ENCODE assay signal across 13 cellular contexts in the genomic region with DNA sequence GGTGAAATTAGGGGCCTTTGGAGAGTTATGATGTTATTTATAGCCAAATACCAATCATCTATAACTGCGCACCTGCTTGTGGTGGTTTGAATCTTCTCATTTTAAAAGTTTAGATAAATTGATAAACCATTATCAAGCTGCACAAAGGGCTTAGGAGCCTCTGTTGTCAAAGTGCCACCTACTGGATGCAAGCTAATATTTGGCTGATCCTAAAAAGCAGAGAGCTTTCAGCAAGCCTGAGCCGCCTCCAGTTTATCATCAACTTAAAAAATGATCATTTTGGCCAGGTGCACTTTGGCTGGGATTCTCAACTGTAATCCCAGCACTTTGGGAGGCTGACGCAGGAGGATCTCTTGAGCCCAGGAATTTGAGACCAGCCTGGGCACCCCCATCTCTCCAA. TPM values are rescaled to one million over a fixed set of nuclear protein-coding genes. Genes with fewer than 3 reads are reported as not detected.
DNase-seq lines count a peak whose midpoint lies in the region; ATAC-seq and TF ChIP-seq lines count a peak whose summit lies in the region.
"Had no signal": no experiment of that assay in that cellular context is flagged by ENCODE, and none has a peak within 500 bp of the region (broad histone marks: within the 10 kb centered on the region; RNA-seq: fewer than 3 reads in every experiment).

No MANE protein-coding gene starts in this region.

- H3K9me3 Mint-ChIP-seq in brain (no peaks in the 10 kb centered on the region), nephron (no peaks in the 10 kb centered on the region)
- H3K9me3 Mint-ChIP-seq: activated CD4-positive, alpha-beta T cell treated with anti-CD3 and anti-CD28 coated beads, Interleukin-2, amount 10 ng/mL, durations not matched to agents 24 days and 14 days; activated naive CD8-positive, alpha-beta T cell treated with anti-CD3 and anti-CD28 coated beads, Interleukin-2, amount 50 U/mL, for 24 hours had no signal

- TF ChIP-seq CTCF in LNCAP (IDR thresholded peaks at IDR 0.05) (0 out of 2 replicates have a peak, but pooled peaks have one; percentile 15), brain (conservative IDR thresholded peaks at IDR 0.05) (peak; percentile 39 to 45), nephron (IDR thresholded peaks at IDR 0.05; ENCODE audit: unreplicated experiment in 3 of 3) (peak in 2 of 3 experiments; percentile 12 to 36)

- ATAC-seq in HG02588 (IDR thresholded peaks at IDR 0.05; ENCODE audit: unreplicated experiment) = no peak
- ATAC-seq: activated naive CD8-positive, alpha-beta T cell treated with anti-CD3 and anti-CD28 coated beads, Interleukin-2, amount 50 U/mL, for 24 hours; lower lobe of right lung had no signal

- H3K36me3 Mint-ChIP-seq in brain = no peaks in the 10 kb centered on the region
- no peaks in the 10 kb centered on the region for H3K36me3 Mint-ChIP-seq in nephron (ENCODE audit: low read depth)

- H3K27ac Mint-ChIP-seq in brain (no peak overlapping the region), nephron (no peak overlapping the region)
- H3K27ac Mint-ChIP-seq: activated CD4-positive, alpha-beta T cell treated with anti-CD3 and anti-CD28 coated beads, Interleukin-2, amount 10 ng/mL, durations not matched to agents 24 days and 14 days; activated naive CD8-positive, alpha-beta T cell treated with anti-CD3 and anti-CD28 coated beads, Interleukin-2, amount 50 U/mL, for 24 hours had no signal

- H3K27me3 Mint-ChIP-seq in brain = peaks cover 8% of the 10 kb centered on the region
- peaks cover 15% of the 10 kb centered on the region for H3K27me3 Mint-ChIP-seq in nephron (ENCODE audit: low read depth)

- DNase-seq in ELR (ENCODE audit: low read depth) = peak; percentile 48
- DNase-seq in SIG-M5 treated with dmso at 0.1 percent for 504 hours (lab: John Stamatoyannopoulos, UW; ENCODE audit: unreplicated experiment) = no peak
- no peak for DNase-seq in NCI-H1930 (lab: John Stamatoyannopoulos, UW)
- DNase-seq: activated CD4-positive, alpha-beta T cell treated with anti-CD3 and anti-CD28 coated beads, Interleukin-2, amount 10 ng/mL, durations not matched to agents 24 days and 14 days; activated naive CD8-positive, alpha-beta T cell treated with anti-CD3 and anti-CD28 coated beads, Interleukin-2, amount 50 U/mL, for 24 hours; esophagus squamous epithelium; lower lobe of right lung; NCI-H1105; sigmoid colon had no signal

- H3K4me1 Mint-ChIP-seq in brain (peaks cover 13% of the 10 kb centered on the region), nephron (no peaks in the 10 kb centered on the region)
- H3K4me1 Mint-ChIP-seq: activated CD4-positive, alpha-beta T cell treated with anti-CD3 and anti-CD28 coated beads, Interleukin-2, amount 10 ng/mL, durations not matched to agents 24 days and 14 days had no signal

- no peak overlapping the region for H3K4me3 Mint-ChIP-seq in brain
- no peak overlapping the region for H3K4me3 Mint-ChIP-seq in nephron
- H3K4me3 Mint-ChIP-seq: activated CD4-positive, alpha-beta T cell treated with anti-CD3 and anti-CD28 coated beads, Interleukin-2, amount 10 ng/mL, durations not matched to agents 24 days and 14 days; activated naive CD8-positive, alpha-beta T cell treated with anti-CD3 and anti-CD28 coated beads, Interleukin-2, amount 50 U/mL, for 24 hours had no signal

RNA-seq across cellular contexts. Expression of a gene that starts 58.5 kb away (rescaled TPM):
- polyA plus RNA-seq in brain (ENCODE audit: insufficient read depth, low read depth, low replicate concordance) = 4.5 TPM
